Comparison of ENCODE assay signal across 31 cellular contexts in genomic region chr4:15516494-15516893, GRCh38. TPM values are rescaled to one million over a fixed set of nuclear protein-coding genes. Genes with fewer than 3 reads are reported as not detected.
A peak's percentile ranks its signal among the peaks of the same experiment; 100 is the strongest.
DNase-seq lines count a peak whose midpoint lies in the region; TF ChIP-seq lines count a peak whose summit lies in the region.
"Had no signal": no experiment of that assay in that cellular context is flagged by ENCODE, and none has a peak within 500 bp of the region (broad histone marks: within the 10 kb centered on the region; RNA-seq: fewer than 3 reads in every experiment).

No MANE protein-coding gene starts in this region.

- no peak for TF ChIP-seq POLR2A in breast epithelium (IDR thresholded peaks at IDR 0.05)

- H3K27me3 ChIP-seq in neutrophil (no peaks in the 10 kb centered on the region), breast epithelium (no peaks in the 10 kb centered on the region)
- H3K27me3 ChIP-seq: BE2C; BLaER1; BLaER1 treated with 17β-estradiol and CSF1 and Interleukin-3, amounts not matched to agents 10 nM and 100 nM had no signal

- H3K27ac Mint-ChIP-seq in endothelial cell (ENCODE audit: unreplicated experiment) = no peak overlapping the region
- H3K27ac Mint-ChIP-seq: B cell; CD4-positive, alpha-beta memory T cell; CD4-positive, alpha-beta T cell; CD8-positive, alpha-beta T cell had no signal

- peak overlapping the region; percentile 21 for H3K4me3 Mint-ChIP-seq in endothelial cell (ENCODE audit: unreplicated experiment)
- H3K4me3 Mint-ChIP-seq: B cell; CD14-positive monocyte; CD4-positive, alpha-beta memory T cell; CD4-positive, alpha-beta T cell; CD4-positive, CD25-positive, alpha-beta regulatory T cell; CD8-positive, alpha-beta memory T cell; CD8-positive, alpha-beta T cell had no signal

- DNase-seq in endothelial cell (ENCODE audit: low spot score) (no peak), MV-4-11 (lab: John Stamatoyannopoulos, UW) (no peak), breast epithelium (ENCODE audit: low spot score in 2 of 2) (no peak)
- DNase-seq: 8988T; ACHN; AML-193; BE2C; C1 segment of cervical spinal cord; Caco-2; Calu3; CD4-positive, alpha-beta memory T cell; CD4-positive, alpha-beta T cell; CD4-positive, CD25-positive, alpha-beta regulatory T cell; CD8-positive, alpha-beta memory T cell; CD8-positive, alpha-beta T cell; COR-L47; DMS 273 treated with DMSO at 0.1 percent for 48 hours; DMS153; DMS53; DMS79; DMS79 treated with DMSO at 0.1 percent for 48 hours; DND-41; EL had no signal

- peaks cover 38% of the 10 kb centered on the region for H3K36me3 Mint-ChIP-seq in endothelial cell (ENCODE audit: low read depth, unreplicated experiment)

- TF ChIP-seq CTCF in endothelial cell (IDR thresholded peaks at IDR 0.05; ENCODE audit: unreplicated experiment) (no peak), neutrophil (IDR thresholded peaks at IDR 0.05) (no peak), breast epithelium (IDR thresholded peaks at IDR 0.05) (no peak)

- H3K27ac ChIP-seq in neutrophil (peak overlapping the region; percentile 35), breast epithelium (no peak overlapping the region)
- H3K27ac ChIP-seq: 22Rv1; A549; BLaER1; BLaER1 treated with 17β-estradiol and CSF1 and Interleukin-3, amounts not matched to agents 10 nM and 100 nM; C4-2B had no signal

- intact Hi-C loops in breast epithelium (cut with DNase I; ENCODE audit: low total_unique reads) = loop anchor here (2.0 kb wide), 1 partner anchor 64 kb away; no protein-coding TSS in a partner anchor

- H3K4me3 ChIP-seq in neutrophil (ENCODE audit: low read depth in 1 of 2, low read length in 1 of 2) (no peak overlapping the region), breast epithelium (no peak overlapping the region)
- H3K4me3 ChIP-seq: A549; BLaER1; BLaER1 treated with 17β-estradiol and CSF1 and Interleukin-3, amounts not matched to agents 10 nM and 100 nM had no signal

- no peaks in the 10 kb centered on the region for H3K27me3 Mint-ChIP-seq in endothelial cell (ENCODE audit: unreplicated experiment)
- H3K27me3 Mint-ChIP-seq: B cell; CD4-positive, alpha-beta memory T cell; CD4-positive, alpha-beta T cell; CD4-positive, CD25-positive, alpha-beta regulatory T cell; CD8-positive, alpha-beta memory T cell had no signal

- H3K36me3 ChIP-seq in neutrophil (no peaks in the 10 kb centered on the region), breast epithelium (no peaks in the 10 kb centered on the region)

- H3K9me3 ChIP-seq in neutrophil (no peaks in the 10 kb centered on the region), breast epithelium (no peaks in the 10 kb centered on the region)
- H3K9me3 ChIP-seq: A549, BE2C had no signal

- H3K4me1 Mint-ChIP-seq in endothelial cell (ENCODE audit: unreplicated experiment) = no peaks in the 10 kb centered on the region
- H3K4me1 Mint-ChIP-seq: B cell had no signal

- no peaks in the 10 kb centered on the region for H3K9me3 Mint-ChIP-seq in endothelial cell (ENCODE audit: unreplicated experiment)

- peaks cover 24 to 31% of the 10 kb centered on the region in 2 experiments for H3K4me1 ChIP-seq in neutrophil (ENCODE audit: control insufficient read depth in 1 of 2, insufficient read depth in 1 of 2, low read depth in 1 of 2, low read length in 1 of 2)
- H3K4me1 ChIP-seq in breast epithelium = no peaks in the 10 kb centered on the region
- H3K4me1 ChIP-seq: BE2C; BLaER1; BLaER1 treated with 17β-estradiol and CSF1 and Interleukin-3, amounts not matched to agents 10 nM and 100 nM; Caco-2 had no signal

RNA-seq across cellular contexts. Expression of gene CC2D2A, which starts 46.8 kb away (rescaled TPM):
- 43.0 TPM for total RNA-seq in endothelial cell (ENCODE audit: unreplicated experiment)
- total RNA-seq in breast epithelium = 10 to 100 TPM; 10.7 to 22.9 (median 14.9) TPM
- total RNA-seq: B cell; CD4-positive, alpha-beta T cell; CD4-positive, CD25-positive, alpha-beta regulatory T cell; CD8-positive, alpha-beta memory T cell; CD8-positive, alpha-beta T cell had no signal
